9 cellular contexts compared by ENCODE assay signal in genomic region chr14:24300326-24300980, GRCh38. TPM values are rescaled to one million over a fixed set of nuclear protein-coding genes. Genes with fewer than 3 reads are reported as not detected.
DNase-seq lines count a peak whose midpoint lies in the region; ATAC-seq, FAIRE-seq and TF ChIP-seq lines count a peak whose summit lies in the region.
"Had no signal": no experiment of that assay in that cellular context is flagged by ENCODE, and none has a peak within 500 bp of the region (broad histone marks: within the 10 kb centered on the region; RNA-seq: fewer than 3 reads in every experiment).

No MANE protein-coding gene starts in this region.

- H3K27me3 ChIP-seq in ascending aorta, result no peaks in the 10 kb centered on the region
- no peaks in the 10 kb centered on the region; a peak in 1 of 5 replicates for H3K27me3 ChIP-seq in HepG2 (ENCODE audit: control insufficient read depth in 1 of 2, insufficient read depth in 2 of 2, low read length in 2 of 2)
- no peaks in the 10 kb centered on the region for H3K27me3 ChIP-seq in thoracic aorta (replicated peaks; ENCODE audit: insufficient read depth)

- ATAC-seq in activated CD8-positive, alpha-beta memory T cell treated with anti-CD3 and anti-CD28 coated beads, Interleukin-2, amount 10 ng/mL, durations not matched to agents 7 days and 5 days, result no peak
- ATAC-seq in HepG2 (no peak), thoracic aorta (ENCODE audit: insufficient number of reproducible peaks, low FRiP score, low read depth) (no peak), HG03439 (IDR thresholded peaks at IDR 0.05; ENCODE audit: unreplicated experiment) (no peak)

- H3K4me1 ChIP-seq in ascending aorta, result peaks cover 3 to 12% of the 10 kb centered on the region in 2 donors
- H3K4me1 ChIP-seq in HepG2 (ENCODE audit: insufficient read depth, low read length), result peaks cover 45% of the 10 kb centered on the region
- H3K4me1 ChIP-seq in thoracic aorta (ENCODE audit: control insufficient read depth in 1 of 2, low read depth in 2 of 2), result peaks cover 13 to 16% of the 10 kb centered on the region in 2 donors

- 0 out of 2 replicates have a peak, but pooled peaks cover 4% of the 10 kb centered on the region for H4K20me1 ChIP-seq in HepG2 (ENCODE audit: insufficient read depth, low read length)

- H3K36me3 ChIP-seq in ascending aorta, result peaks cover 49 to 50% of the 10 kb centered on the region in 2 donors
- H3K36me3 ChIP-seq in HepG2 (replicated peaks in 1 of 2; ENCODE audit: control insufficient read depth in 1 of 2, insufficient read depth in 2 of 2, low read length in 2 of 2), result peaks cover 49 to 56% of the 10 kb centered on the region in 2 experiments
- H3K36me3 ChIP-seq in thoracic aorta, result peaks cover 45% of the 10 kb centered on the region

- intact Hi-C loops in ascending aorta (cut with DNase I), result loop anchor here (1.0 kb wide), 1 partner anchor 11 kb away; the partner anchor contains the start of gene LTB4R
- intact Hi-C loops in HepG2 (cut with micrococcal nuclease; ENCODE audit: unreplicated experiment), result no loop called here

- H3K27ac Mint-ChIP-seq in activated CD8-positive, alpha-beta memory T cell treated with anti-CD3 and anti-CD28 coated beads, Interleukin-2, amount 10 ng/mL, durations not matched to agents 7 days and 5 days, result peak overlapping the region; percentile 89

- CTCF ChIA-PET in activated CD8-positive, alpha-beta memory T cell treated with anti-CD3 and anti-CD28 coated beads, Interleukin-2, amount 10 ng/mL, durations not matched to agents 7 days and 5 days (lab: Charles Lee), result interaction anchor here (1.0 to 20.8 kb wide), 11 partner anchors 9 to 242 kb away, joined by 3 to 541 read pairs (median 20); partner anchors contain the start of genes CHMP4A, CIDEB, GMPR2 and LTB4R
- CTCF ChIA-PET in HepG2 (lab: Yijun Ruan, JAX; ENCODE audit: low intra/inter-chr PET ratio, low total read pairs), result interaction anchor here (1.9 to 5.7 kb wide), 3 partner anchors 8 to 57 kb away, joined by 7 to 217 read pairs (median 45); partner anchors contain the start of genes CIDEB, LTB4R2 and TINF2

- peak overlapping the region in 1 of 2 donors; percentile 67 for H3K27ac ChIP-seq in ascending aorta
- H3K27ac ChIP-seq in HepG2 (ENCODE audit: extremely low read length, insufficient read depth, low read length), result peak overlapping the region; percentile 83
- H3K27ac ChIP-seq in thoracic aorta, result no peak overlapping the region

- 22% methylated on average over 16 of the region's 16 CpGs for WGBS in HepG2 (ENCODE audit: low lambda C conversion rate)

- peak overlapping the region; percentile 92 for H3K9ac ChIP-seq in HepG2 (ENCODE audit: insufficient read depth, low read depth, low read length)

- H3K9me3 Mint-ChIP-seq in activated CD8-positive, alpha-beta memory T cell treated with anti-CD3 and anti-CD28 coated beads, Interleukin-2, amount 10 ng/mL, durations not matched to agents 7 days and 5 days (ENCODE audit: low read depth), result no peaks in the 10 kb centered on the region

- no peak overlapping the region for H2AFZ ChIP-seq in HepG2 (ENCODE audit: low read length)

- H3K79me2 ChIP-seq in HepG2 (ENCODE audit: insufficient read depth, low read length), result peaks cover 39% of the 10 kb centered on the region

- H3K4me1 Mint-ChIP-seq in activated CD8-positive, alpha-beta memory T cell treated with anti-CD3 and anti-CD28 coated beads, Interleukin-2, amount 10 ng/mL, durations not matched to agents 7 days and 5 days, result peaks cover 54% of the 10 kb centered on the region

- TF ChIP-seq RAD21 in HepG2 (CRISPR knock-in tag; IDR thresholded peaks at IDR 0.05), result no peak

- no TSS peak for BruUV-seq in HepG2 (replicated peaks; lab: Mats Ljungman, UMichigan)

- no peak for DNase-seq in activated CD8-positive, alpha-beta memory T cell treated with anti-CD3 and anti-CD28 coated beads, Interleukin-2, amount 10 ng/mL, durations not matched to agents 7 days and 5 days
- DNase-seq in activated CD8-positive, alpha-beta memory T cell treated with anti-CD3 and anti-CD28 coated beads, Interleukin-2, amount 50 U/mL, for 48 hours, result no peak
- DNase-seq in ascending aorta (ENCODE audit: low spot score in 2 of 2) (no peak), HepG2 (ENCODE audit: low spot score) (no peak), thoracic aorta (ENCODE audit: low spot score) (no peak), GM12892 (ENCODE audit: insufficient read length) (no peak), hypothalamus (lab: John Stamatoyannopoulos, UW) (no peak)

- TF ChIP-seq CTCF in ascending aorta (IDR thresholded peaks at IDR 0.05) (no peak), HepG2 (CRISPR knock-in tag; IDR thresholded peaks at IDR 0.05) (no peak), thoracic aorta (IDR thresholded peaks at IDR 0.05) (no peak)

- H3K27me3 Mint-ChIP-seq in activated CD8-positive, alpha-beta memory T cell treated with anti-CD3 and anti-CD28 coated beads, Interleukin-2, amount 10 ng/mL, durations not matched to agents 7 days and 5 days, result no peaks in the 10 kb centered on the region

- TF ChIP-seq EP300 in HepG2 (IDR thresholded peaks at IDR 0.05; ENCODE audit: low read depth in 2 of 2, low read length in 2 of 2) (no peak), HepG2 (CRISPR knock-in tag; IDR thresholded peaks at IDR 0.05; ENCODE audit: borderline replicate concordance) (no peak)

- no peak for FAIRE-seq in HepG2 (lab: Jason Lieb, UNC)
- FAIRE-seq in GM12892 (lab: Jason Lieb, UNC), result no peak

- H3K36me3 Mint-ChIP-seq in activated CD8-positive, alpha-beta memory T cell treated with anti-CD3 and anti-CD28 coated beads, Interleukin-2, amount 10 ng/mL, durations not matched to agents 7 days and 5 days, result peaks cover 37% of the 10 kb centered on the region

- no peak for TF ChIP-seq POLR2A in HepG2 (IDR thresholded peaks at IDR 0.05; ENCODE audit: insufficient read depth in 1 of 2, low read depth in 2 of 2, low read length in 2 of 2)
- TF ChIP-seq POLR2A in GM12892 (IDR thresholded peaks at IDR 0.05; ENCODE audit: low read depth, low read length), result no peak

- in situ Hi-C loops in HepG2 (cut with HindIII; ENCODE audit: extremely low pct_ligation_motif_present, low pct_unique_long_range_greater_than_20kb), result no loop called here

- H3K4me2 ChIP-seq in HepG2 (ENCODE audit: low read depth, low read length), result peak overlapping the region; percentile 99

- no peaks in the 10 kb centered on the region for H3K9me3 ChIP-seq in ascending aorta
- H3K9me3 ChIP-seq in HepG2 (ENCODE audit: low read length), result no peaks in the 10 kb centered on the region
- no peaks in the 10 kb centered on the region for H3K9me3 ChIP-seq in thoracic aorta

- peak overlapping the region; percentile 51 to 84 for H3K4me3 ChIP-seq in ascending aorta
- peak overlapping the region; percentile 79 to 98 (median 89) for H3K4me3 ChIP-seq in HepG2 (replicated peaks in 1 of 3; ENCODE audit: insufficient read depth in 1 of 3, low read depth in 2 of 3, low read length in 3 of 3)
- peak overlapping the region; percentile 77 for H3K4me3 ChIP-seq in thoracic aorta

- peak overlapping the region; percentile 86 for H3K4me3 Mint-ChIP-seq in activated CD8-positive, alpha-beta memory T cell treated with anti-CD3 and anti-CD28 coated beads, Interleukin-2, amount 10 ng/mL, durations not matched to agents 7 days and 5 days

- POLR2A ChIA-PET in HepG2 (lab: Yijun Ruan, JAX), result interaction anchor here (0.6 to 24.7 kb wide), 30 partner anchors 10 to 206 kb away, joined by 3 to 850 read pairs (median 6); partner anchors contain the start of genes CBLN3, CHMP4A, CIDEB and DCAF11

RNA-seq across cellular contexts. Expression of gene NOP9, which starts 0.8 kb away (rescaled TPM):
- 10 to 100 TPM; 34.2 to 38.3 TPM for total RNA-seq in activated CD8-positive, alpha-beta memory T cell treated with anti-CD3 and anti-CD28 coated beads, Interleukin-2, amount 10 ng/mL, durations not matched to agents 7 days and 5 days
- total RNA-seq in ascending aorta, result 33.5 TPM
- 61.6 and 64.5 TPM in 2 replicates for total RNA-seq in HepG2 (2016; rRNA removed; fragmentation: Illumina TruSeq; extraction: Trizol)
- 2.7 and 3.4 TPM in 2 replicates for total RNA-seq in HepG2 (2016; cell fraction: cytosol; rRNA removed; fragmentation: Illumina TruSeq; extraction: Trizol; ENCODE audit: low read depth)
- total RNA-seq in HepG2 (2016; cell fraction: insoluble cytoplasmic fraction; rRNA removed; fragmentation: Illumina TruSeq; extraction: Trizol), result 58.5 and 62.7 TPM in 2 replicates
- total RNA-seq in HepG2 (2016; cell fraction: membrane; rRNA removed; fragmentation: Illumina TruSeq; extraction: Trizol), result 11.3 and 12.5 TPM in 2 replicates
- 38.6 and 43.3 TPM in 2 replicates for total RNA-seq in HepG2 (2016; cell fraction: nucleus; rRNA removed; fragmentation: Illumina TruSeq; extraction: Trizol)
- polyA plus RNA-seq in HepG2 (2011; rRNA removed), result 24.5 and 33.8 TPM in 2 replicates
- 19.8 and 21.2 TPM in 2 replicates for polyA plus RNA-seq in HepG2 (2011; cell fraction: cytosol; rRNA removed)
- 82.1 and 94.5 TPM in 2 replicates for polyA plus RNA-seq in HepG2 (2011; cell fraction: nucleus; rRNA removed)
- 28.7 and 29.6 TPM in 2 replicates for polyA plus RNA-seq in HepG2 (2012)
- 1.9 and 2.1 TPM in 2 replicates for polyA plus RNA-seq in HepG2 (2016; cell fraction: cytosol; fragmentation: Illumina TruSeq; extraction: Trizol; ENCODE audit: low read depth)
- 38.5 and 40.4 TPM in 2 replicates for polyA plus RNA-seq in HepG2 (2016; cell fraction: insoluble cytoplasmic fraction; fragmentation: Illumina TruSeq; extraction: Trizol; ENCODE audit: low read depth)
- 3.8 and 5.1 TPM in 2 replicates for polyA plus RNA-seq in HepG2 (2016; cell fraction: membrane; fragmentation: Illumina TruSeq; extraction: Trizol; ENCODE audit: low read depth)
- polyA plus RNA-seq in HepG2 (2016; cell fraction: nucleus; fragmentation: Illumina TruSeq; extraction: Trizol; ENCODE audit: insufficient read depth, low read depth), result 39.2 and 41.4 TPM in 2 replicates
- 80.1 and 104 TPM in 2 replicates for polyA minus RNA-seq in HepG2 (2011; rRNA and poly(A)+ RNA removed; ENCODE audit: low replicate concordance)
- 32.3 and 42.1 TPM in 2 replicates for polyA minus RNA-seq in HepG2 (2011; cell fraction: cytosol; rRNA and poly(A)+ RNA removed)
- polyA minus RNA-seq in HepG2 (2011; cell fraction: nucleus; rRNA and poly(A)+ RNA removed), result 65.5 and 77.8 TPM in 2 replicates
- 10 to 100 TPM; 15.8 to 19.2 TPM for total RNA-seq in thoracic aorta
- polyA plus RNA-seq in GM12892 (2012; ENCODE audit: missing spikeins), result 14.0 TPM

RNA-seq across cellular contexts. Expression of gene DHRS1, which starts 0.9 kb away (rescaled TPM):
- 10 to 100 TPM; 14.2 to 26.5 TPM for total RNA-seq in activated CD8-positive, alpha-beta memory T cell treated with anti-CD3 and anti-CD28 coated beads, Interleukin-2, amount 10 ng/mL, durations not matched to agents 7 days and 5 days
- total RNA-seq in ascending aorta, result 100 TPM
- total RNA-seq in HepG2 (2016; rRNA removed; fragmentation: Illumina TruSeq; extraction: Trizol), result 46.3 and 60.8 TPM in 2 replicates
- 11.6 and 11.9 TPM in 2 replicates for total RNA-seq in HepG2 (2016; cell fraction: cytosol; rRNA removed; fragmentation: Illumina TruSeq; extraction: Trizol; ENCODE audit: low read depth)
- 42.0 and 55.8 TPM in 2 replicates for total RNA-seq in HepG2 (2016; cell fraction: insoluble cytoplasmic fraction; rRNA removed; fragmentation: Illumina TruSeq; extraction: Trizol)
- total RNA-seq in HepG2 (2016; cell fraction: membrane; rRNA removed; fragmentation: Illumina TruSeq; extraction: Trizol), result 12.0 and 12.3 TPM in 2 replicates
- 49.1 and 52.1 TPM in 2 replicates for total RNA-seq in HepG2 (2016; cell fraction: nucleus; rRNA removed; fragmentation: Illumina TruSeq; extraction: Trizol)
- polyA plus RNA-seq in HepG2 (2011; rRNA removed), result 49.8 and 52.2 TPM in 2 replicates
- 67.8 and 85.2 TPM in 2 replicates for polyA plus RNA-seq in HepG2 (2011; cell fraction: cytosol; rRNA removed)
- 332 and 353 TPM in 2 replicates for polyA plus RNA-seq in HepG2 (2011; cell fraction: nucleus; rRNA removed)
- polyA plus RNA-seq in HepG2 (2012), result 61.8 and 63.4 TPM in 2 replicates
- 5.3 and 7.0 TPM in 2 replicates for polyA plus RNA-seq in HepG2 (2016; cell fraction: cytosol; fragmentation: Illumina TruSeq; extraction: Trizol; ENCODE audit: low read depth)
- 57.6 and 62.6 TPM in 2 replicates for polyA plus RNA-seq in HepG2 (2016; cell fraction: insoluble cytoplasmic fraction; fragmentation: Illumina TruSeq; extraction: Trizol; ENCODE audit: low read depth)
- 8.9 and 12.3 TPM in 2 replicates for polyA plus RNA-seq in HepG2 (2016; cell fraction: membrane; fragmentation: Illumina TruSeq; extraction: Trizol; ENCODE audit: low read depth)
- polyA plus RNA-seq in HepG2 (2016; cell fraction: nucleus; fragmentation: Illumina TruSeq; extraction: Trizol; ENCODE audit: insufficient read depth, low read depth), result 109 and 114 TPM in 2 replicates
- 61.8 and 172 TPM in 2 replicates for polyA minus RNA-seq in HepG2 (2011; rRNA and poly(A)+ RNA removed; ENCODE audit: low replicate concordance)
- polyA minus RNA-seq in HepG2 (2011; cell fraction: cytosol; rRNA and poly(A)+ RNA removed), result 39.8 and 45.8 TPM in 2 replicates
- 57.2 and 59.4 TPM in 2 replicates for polyA minus RNA-seq in HepG2 (2011; cell fraction: nucleus; rRNA and poly(A)+ RNA removed)
- 10 to 100 TPM; 25.5 to 31.4 TPM for total RNA-seq in thoracic aorta
- polyA plus RNA-seq in GM12892 (2012; ENCODE audit: missing spikeins), result 18.3 TPM

RNA-seq across cellular contexts. Expression of gene CIDEB, which starts 7.3 kb away (rescaled TPM):
- total RNA-seq in activated CD8-positive, alpha-beta memory T cell treated with anti-CD3 and anti-CD28 coated beads, Interleukin-2, amount 10 ng/mL, durations not matched to agents 7 days and 5 days, result 10 to 100 TPM; 24.5 to 44.2 TPM
- total RNA-seq in ascending aorta (72.8 TPM), HepG2 (2016; rRNA removed; fragmentation: Illumina TruSeq; extraction: Trizol) (22.4 and 35.8 TPM in 2 replicates), thoracic aorta (10 to 100 TPM; 10.9 to 17.3 TPM)
- total RNA-seq in HepG2 (2016; cell fraction: cytosol; rRNA removed; fragmentation: Illumina TruSeq; extraction: Trizol; ENCODE audit: low read depth), result 7.4 and 8.6 TPM in 2 replicates
- 25.0 and 33.5 TPM in 2 replicates for total RNA-seq in HepG2 (2016; cell fraction: insoluble cytoplasmic fraction; rRNA removed; fragmentation: Illumina TruSeq; extraction: Trizol)
- 10.2 and 11.5 TPM in 2 replicates for total RNA-seq in HepG2 (2016; cell fraction: membrane; rRNA removed; fragmentation: Illumina TruSeq; extraction: Trizol)
- total RNA-seq in HepG2 (2016; cell fraction: nucleus; rRNA removed; fragmentation: Illumina TruSeq; extraction: Trizol), result 35.1 and 36.7 TPM in 2 replicates
- 110 and 143 TPM in 2 replicates for polyA plus RNA-seq in HepG2 (2011; rRNA removed)
- 88.2 and 112 TPM in 2 replicates for polyA plus RNA-seq in HepG2 (2011; cell fraction: cytosol; rRNA removed)
- polyA plus RNA-seq in HepG2 (2011; cell fraction: nucleus; rRNA removed), result 47.6 and 66.7 TPM in 2 replicates
- polyA plus RNA-seq in HepG2 (2012), result 94.8 and 120 TPM in 2 replicates
- 15.9 and 18.8 TPM in 2 replicates for polyA plus RNA-seq in HepG2 (2016; cell fraction: cytosol; fragmentation: Illumina TruSeq; extraction: Trizol; ENCODE audit: low read depth)
- 56.4 and 59.4 TPM in 2 replicates for polyA plus RNA-seq in HepG2 (2016; cell fraction: insoluble cytoplasmic fraction; fragmentation: Illumina TruSeq; extraction: Trizol; ENCODE audit: low read depth)
- polyA plus RNA-seq in HepG2 (2016; cell fraction: membrane; fragmentation: Illumina TruSeq; extraction: Trizol; ENCODE audit: low read depth), result 21.0 and 22.1 TPM in 2 replicates
- polyA plus RNA-seq in HepG2 (2016; cell fraction: nucleus; fragmentation: Illumina TruSeq; extraction: Trizol; ENCODE audit: insufficient read depth, low read depth), result 101 TPM in 2 replicates
- 15.9 and 85.1 TPM in 2 replicates for polyA minus RNA-seq in HepG2 (2011; rRNA and poly(A)+ RNA removed; ENCODE audit: low replicate concordance)
- 34.0 and 49.4 TPM in 2 replicates for polyA minus RNA-seq in HepG2 (2011; cell fraction: cytosol; rRNA and poly(A)+ RNA removed)
- polyA minus RNA-seq in HepG2 (2011; cell fraction: nucleus; rRNA and poly(A)+ RNA removed), result 21.4 and 33.2 TPM in 2 replicates
- polyA plus RNA-seq in GM12892 (2012; ENCODE audit: missing spikeins), result 6.1 TPM
- total RNA-seq: M059J had no signal

RNA-seq across cellular contexts. Expression of gene LTB4R2, which starts 9.5 kb away (rescaled TPM):
- total RNA-seq in activated CD8-positive, alpha-beta memory T cell treated with anti-CD3 and anti-CD28 coated beads, Interleukin-2, amount 10 ng/mL, durations not matched to agents 7 days and 5 days, result 10 to 100 TPM; 12.6 to 18.8 TPM
- total RNA-seq in ascending aorta, result 3.0 TPM
- 1.4 and 6.9 TPM in 2 replicates for total RNA-seq in HepG2 (2016; rRNA removed; fragmentation: Illumina TruSeq; extraction: Trizol)
- total RNA-seq in HepG2 (2016; cell fraction: cytosol; rRNA removed; fragmentation: Illumina TruSeq; extraction: Trizol; ENCODE audit: low read depth), result 0.40 and 0.44 TPM in 2 replicates
- total RNA-seq in HepG2 (2016; cell fraction: insoluble cytoplasmic fraction; rRNA removed; fragmentation: Illumina TruSeq; extraction: Trizol), result 1.7 and 7.1 TPM in 2 replicates
- 0.93 and 1.2 TPM in 2 replicates for total RNA-seq in HepG2 (2016; cell fraction: membrane; rRNA removed; fragmentation: Illumina TruSeq; extraction: Trizol)
- total RNA-seq in HepG2 (2016; cell fraction: nucleus; rRNA removed; fragmentation: Illumina TruSeq; extraction: Trizol), result 10.5 and 12.4 TPM in 2 replicates
- polyA plus RNA-seq in HepG2 (2011; rRNA removed), result 3.9 and 6.1 TPM in 2 replicates
- polyA plus RNA-seq in HepG2 (2011; cell fraction: cytosol; rRNA removed), result 0.65 and 1.5 TPM in 2 replicates
- polyA plus RNA-seq in HepG2 (2011; cell fraction: nucleus; rRNA removed), result 94.5 and 110 TPM in 2 replicates
- 4.0 and 7.4 TPM in 2 replicates for polyA plus RNA-seq in HepG2 (2012)
- polyA plus RNA-seq in HepG2 (2016; cell fraction: cytosol; fragmentation: Illumina TruSeq; extraction: Trizol; ENCODE audit: low read depth), result 0.31 and 0.36 TPM in 2 replicates
- 1.1 and 1.5 TPM in 2 replicates for polyA plus RNA-seq in HepG2 (2016; cell fraction: insoluble cytoplasmic fraction; fragmentation: Illumina TruSeq; extraction: Trizol; ENCODE audit: low read depth)
- 0.33 and 0.39 TPM in 2 replicates for polyA plus RNA-seq in HepG2 (2016; cell fraction: membrane; fragmentation: Illumina TruSeq; extraction: Trizol; ENCODE audit: low read depth)
- polyA plus RNA-seq in HepG2 (2016; cell fraction: nucleus; fragmentation: Illumina TruSeq; extraction: Trizol; ENCODE audit: insufficient read depth, low read depth), result 19.7 and 20.2 TPM in 2 replicates
- 7.7 and 12.0 TPM in 2 replicates for polyA minus RNA-seq in HepG2 (2011; rRNA and poly(A)+ RNA removed; ENCODE audit: low replicate concordance)
- polyA minus RNA-seq in HepG2 (2011; cell fraction: cytosol; rRNA and poly(A)+ RNA removed), result 1.2 TPM in 2 replicates
- polyA minus RNA-seq in HepG2 (2011; cell fraction: nucleus; rRNA and poly(A)+ RNA removed), result 40.7 and 44.3 TPM in 2 replicates
- 10 to 100 TPM; 15.2 to 21.8 TPM for total RNA-seq in thoracic aorta
- polyA plus RNA-seq in GM12892 (2012; ENCODE audit: missing spikeins), result 3.2 TPM

RNA-seq across cellular contexts. Expression of gene LTB4R, which starts 10.8 kb away (rescaled TPM):
- total RNA-seq in activated CD8-positive, alpha-beta memory T cell treated with anti-CD3 and anti-CD28 coated beads, Interleukin-2, amount 10 ng/mL, durations not matched to agents 7 days and 5 days, result 10 to 100 TPM; 15.6 to 32.5 TPM
- total RNA-seq in ascending aorta (3.6 TPM), HepG2 (2016; rRNA removed; fragmentation: Illumina TruSeq; extraction: Trizol) (1.00 and 3.2 TPM in 2 replicates), thoracic aorta (10 to 100 TPM in 1 of 2 donors, 1 to 10 TPM in 1; 8.9 to 13.1 TPM)
- total RNA-seq in HepG2 (2016; cell fraction: cytosol; rRNA removed; fragmentation: Illumina TruSeq; extraction: Trizol; ENCODE audit: low read depth), result 0.40 and 0.53 TPM in 2 replicates
- 0.25 and 2.9 TPM in 2 replicates for total RNA-seq in HepG2 (2016; cell fraction: insoluble cytoplasmic fraction; rRNA removed; fragmentation: Illumina TruSeq; extraction: Trizol)
- 0.55 and 0.59 TPM in 2 replicates for total RNA-seq in HepG2 (2016; cell fraction: membrane; rRNA removed; fragmentation: Illumina TruSeq; extraction: Trizol)
- 4.9 and 6.3 TPM in 2 replicates for total RNA-seq in HepG2 (2016; cell fraction: nucleus; rRNA removed; fragmentation: Illumina TruSeq; extraction: Trizol)
- 8.2 and 12.4 TPM in 2 replicates for polyA plus RNA-seq in HepG2 (2011; rRNA removed)
- 1.2 and 1.9 TPM in 2 replicates for polyA plus RNA-seq in HepG2 (2011; cell fraction: cytosol; rRNA removed)
- polyA plus RNA-seq in HepG2 (2011; cell fraction: nucleus; rRNA removed), result 89.0 and 109 TPM in 2 replicates
- polyA plus RNA-seq in HepG2 (2012), result 9.0 and 9.1 TPM in 2 replicates
- 0.10 and 0.24 TPM in 2 replicates for polyA plus RNA-seq in HepG2 (2016; cell fraction: cytosol; fragmentation: Illumina TruSeq; extraction: Trizol; ENCODE audit: low read depth)
- 0.76 and 0.87 TPM in 2 replicates for polyA plus RNA-seq in HepG2 (2016; cell fraction: insoluble cytoplasmic fraction; fragmentation: Illumina TruSeq; extraction: Trizol; ENCODE audit: low read depth)
- 0.37 and 0.90 TPM in 2 replicates for polyA plus RNA-seq in HepG2 (2016; cell fraction: membrane; fragmentation: Illumina TruSeq; extraction: Trizol; ENCODE audit: low read depth)
- 22.4 and 23.6 TPM in 2 replicates for polyA plus RNA-seq in HepG2 (2016; cell fraction: nucleus; fragmentation: Illumina TruSeq; extraction: Trizol; ENCODE audit: insufficient read depth, low read depth)
- 13.2 and 32.8 TPM in 2 replicates for polyA minus RNA-seq in HepG2 (2011; rRNA and poly(A)+ RNA removed; ENCODE audit: low replicate concordance)
- 0.30 and 1.5 TPM in 2 replicates for polyA minus RNA-seq in HepG2 (2011; cell fraction: cytosol; rRNA and poly(A)+ RNA removed)
- 17.3 and 18.9 TPM in 2 replicates for polyA minus RNA-seq in HepG2 (2011; cell fraction: nucleus; rRNA and poly(A)+ RNA removed)
- 5.1 TPM for polyA plus RNA-seq in GM12892 (2012; ENCODE audit: missing spikeins)
